Comparison of ENCODE assay signal across 29 cellular contexts in genomic region chr20:61193164-61193563, GRCh38. TPM values are rescaled to one million over a fixed set of nuclear protein-coding genes. Genes with fewer than 3 reads are reported as not detected.
"Had no signal": no experiment of that assay in that cellular context is flagged by ENCODE, and none has a peak within 500 bp of the region (broad histone marks: within the 10 kb centered on the region; RNA-seq: fewer than 3 reads in every experiment).

No MANE protein-coding gene starts in this region.

- H3K4me3 ChIP-seq: dorsolateral prefrontal cortex, gastrocnemius medialis, lower lobe of right lung, mucosa of descending colon, prostate gland, right atrium auricular region, stomach, tibial artery had no signal

- H3K4me1 ChIP-seq: gastrocnemius medialis, lower lobe of right lung, prostate gland, right atrium auricular region, stomach, tibial artery had no signal

- H3K36me3 Mint-ChIP-seq: immature natural killer cell; mesothelial cell of epicardium; naive B cell; stimulated activated effector memory CD8-positive, alpha-beta T cell treated with anti-CD3 and anti-CD28 coated beads, Interleukin-12 subunit alpha, Interleukin-12 subunit beta, amount 100 ng/mL, for 72 hours; type B pancreatic cell had no signal

- ATAC-seq: esophagus mucosa; gastrocnemius medialis; left ventricle myocardium superior; lower lobe of right lung; mucosa of descending colon; sciatic nerve; stimulated activated effector memory CD8-positive, alpha-beta T cell treated with anti-CD3 and anti-CD28 coated beads, Interleukin-12 subunit alpha, Interleukin-12 subunit beta, amount 100 ng/mL, for 72 hours had no signal

- H3K27ac Mint-ChIP-seq: immature natural killer cell; naive B cell; stimulated activated effector memory CD8-positive, alpha-beta T cell treated with anti-CD3 and anti-CD28 coated beads, Interleukin-12 subunit alpha, Interleukin-12 subunit beta, amount 100 ng/mL, for 72 hours; type B pancreatic cell had no signal

- FAIRE-seq: colon, keratinocyte had no signal

- H3K27ac ChIP-seq: dorsolateral prefrontal cortex, epithelial cell of prostate, gastrocnemius medialis, lower lobe of right lung, prostate gland, right atrium auricular region, stomach, tibial artery had no signal

- H3K4me1 Mint-ChIP-seq: immature natural killer cell; naive B cell; stimulated activated effector memory CD8-positive, alpha-beta T cell treated with anti-CD3 and anti-CD28 coated beads, Interleukin-12 subunit alpha, Interleukin-12 subunit beta, amount 100 ng/mL, for 72 hours had no signal

- H3K9me3 ChIP-seq: gastrocnemius medialis, lower lobe of right lung, mucosa of descending colon, prostate gland had no signal

- H3K27me3 Mint-ChIP-seq: type B pancreatic cell had no signal

- DNase-seq: cerebellar nuclear complex; dorsolateral prefrontal cortex; effector CD4-positive, alpha-beta T cell; foreskin fibroblast; gastrocnemius medialis; head of caudate nucleus; immature natural killer cell; left ventricle myocardium superior; lower lobe of right lung; mucosa of descending colon; naive B cell; nucleus accumbens; stimulated activated CD4-positive, alpha-beta T cell treated with anti-CD3 and anti-CD28 coated beads, Interleukin-2, amount 100 ng/mL, for 24 hours; stimulated activated CD4-positive, alpha-beta T cell treated with anti-CD3 and anti-CD28 coated beads, Interleukin-4, amount 100 ng/mL, for 24 hours; stimulated activated naive CD4-positive, alpha-beta T cell treated with Interleukin-2 at 50 U/mL for 16 hours; stomach; tibial artery had no signal

- H3K9me3 Mint-ChIP-seq: mesothelial cell of epicardium; nephron; stimulated activated effector memory CD8-positive, alpha-beta T cell treated with anti-CD3 and anti-CD28 coated beads, Interleukin-12 subunit alpha, Interleukin-12 subunit beta, amount 100 ng/mL, for 72 hours; type B pancreatic cell had no signal

- H3K4me3 Mint-ChIP-seq: immature natural killer cell; mesothelial cell of epicardium; naive B cell; nephron; stimulated activated effector memory CD8-positive, alpha-beta T cell treated with anti-CD3 and anti-CD28 coated beads, Interleukin-12 subunit alpha, Interleukin-12 subunit beta, amount 100 ng/mL, for 72 hours; type B pancreatic cell had no signal

- H3K36me3 ChIP-seq: gastrocnemius medialis, lower lobe of right lung, prostate gland, right atrium auricular region, stomach, tibial artery had no signal

RNA-seq across cellular contexts. Expression of gene CDH4, which starts 58.9 kb away (rescaled TPM):
- total RNA-seq: esophagus mucosa, left ventricle myocardium superior, subcutaneous adipose tissue had no signal
- polyA plus RNA-seq: immature natural killer cell had no signal
